Comparison of ENCODE assay signal across 35 cellular contexts in genomic region chrX:132395059-132395458, GRCh38.
"Had no signal": no experiment of that assay in that cellular context is flagged by ENCODE, and none has a peak within 500 bp of the region (broad histone marks: within the 10 kb centered on the region; RNA-seq: fewer than 3 reads in every experiment).

No MANE protein-coding gene starts in this region.

- H3K27ac ChIP-seq: ascending aorta, PC-9, RWPE1, WERI-Rb-1 had no signal

- H3K4me3 ChIP-seq: ascending aorta, PC-9 had no signal

- H3K27me3 ChIP-seq: ascending aorta had no signal

- H3K9me3 ChIP-seq: ascending aorta had no signal

- H3K36me3 ChIP-seq: ascending aorta, WERI-Rb-1 had no signal

- DNase-seq: activated CD4-positive, alpha-beta memory T cell treated with anti-CD3 and anti-CD28 coated beads, Interleukin-2, amount 10 ng/mL, durations not matched to agents 7 days and 5 days; activated CD4-positive, alpha-beta T cell treated with anti-CD3 and anti-CD28 coated beads for 1 hour; activated CD4-positive, alpha-beta T cell treated with anti-CD3 and anti-CD28 coated beads for 48 hours; activated CD4-positive, CD25-positive, alpha-beta regulatory T cell; activated CD8-positive, alpha-beta memory T cell treated with anti-CD3 and anti-CD28 coated beads for 24 hours; activated CD8-positive, alpha-beta memory T cell treated with anti-CD3 and anti-CD28 coated beads, Interleukin-2, amount 10 ng/mL, durations not matched to agents 7 days and 5 days; activated CD8-positive, alpha-beta memory T cell treated with anti-CD3 and anti-CD28 coated beads, Interleukin-2, amount 50 U/mL, for 48 hours; activated effector memory CD4-positive, alpha-beta T cell treated with anti-CD3 and anti-CD28 coated beads, Interleukin-2, amount 50 U/mL, for 16 hours; activated naive CD4-positive, alpha-beta T cell; activated naive CD4-positive, alpha-beta T cell treated with anti-CD3 and anti-CD28 coated beads, Interleukin-2, amount 50 U/mL, for 16 hours; activated naive CD8-positive, alpha-beta T cell treated with anti-CD3 and anti-CD28 coated beads for 36 hours; activated T-cell treated with anti-CD3 and anti-CD28 coated beads, Interleukin-2, amount 50 U/mL, for 72 hours; amygdala; Karpas-422; KBM-7; NCI-H1105; NCI-H1417 treated with DMSO at 0.1 percent for 48 hours; NCI-H187 treated with DMSO at 0.1 percent for 48 hours; NCI-H2081; NCI-H2171 treated with DMSO at 0.1 percent for 48 hours; NCI-H2227 treated with DMSO at 0.1 percent for 48 hours; NCI-H446; NCI-H524; NCI-H69; PC-9; SIG-M5; SW 1271; T-helper 1 cell; T-helper 2 cell; T-helper 9 cell; WERI-Rb-1 had no signal

- ATAC-seq: activated CD8-positive, alpha-beta memory T cell treated with anti-CD3 and anti-CD28 coated beads, Interleukin-2, amount 10 ng/mL, durations not matched to agents 7 days and 5 days; activated T-cell treated with anti-CD3 and anti-CD28 coated beads, Interleukin-2, amount 50 U/mL, for 72 hours; activated T-helper 17 cell treated with anti-CD3 and anti-CD28 coated beads, Interleukin-2, amount 50 U/mL, for 72 hours; Right ventricle myocardium inferior had no signal

- H3K4me1 ChIP-seq: ascending aorta had no signal
